In the genomic region with DNA sequence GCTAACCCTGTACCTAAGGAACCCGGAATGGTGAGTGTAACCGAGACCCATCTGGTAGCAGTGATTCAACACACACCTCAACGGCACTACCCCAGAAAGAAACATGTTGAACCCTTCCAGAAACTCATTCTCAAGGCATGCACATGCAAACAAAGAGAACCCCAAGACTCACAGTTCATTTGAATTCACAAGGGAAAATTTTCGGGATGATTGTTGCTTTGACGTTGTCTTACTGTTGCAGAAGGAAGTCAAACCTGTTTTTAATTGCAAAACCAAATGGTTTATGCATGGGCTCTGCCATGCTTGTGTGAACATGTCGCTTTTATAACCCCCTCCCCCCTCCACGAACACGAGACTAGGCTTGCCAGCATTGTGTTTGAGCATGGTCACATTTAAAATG, we compare ENCODE assay signal across 1 cellular context.
TF ChIP-seq lines count a peak whose summit lies in the region.

No MANE protein-coding gene starts in this region.

TF ChIP-seq in GM23338, 12 proteins besides CTCF, POLR2A, EP300 and RAD21 (continued from another document):
- TF ChIP-seq, protein P1, sequence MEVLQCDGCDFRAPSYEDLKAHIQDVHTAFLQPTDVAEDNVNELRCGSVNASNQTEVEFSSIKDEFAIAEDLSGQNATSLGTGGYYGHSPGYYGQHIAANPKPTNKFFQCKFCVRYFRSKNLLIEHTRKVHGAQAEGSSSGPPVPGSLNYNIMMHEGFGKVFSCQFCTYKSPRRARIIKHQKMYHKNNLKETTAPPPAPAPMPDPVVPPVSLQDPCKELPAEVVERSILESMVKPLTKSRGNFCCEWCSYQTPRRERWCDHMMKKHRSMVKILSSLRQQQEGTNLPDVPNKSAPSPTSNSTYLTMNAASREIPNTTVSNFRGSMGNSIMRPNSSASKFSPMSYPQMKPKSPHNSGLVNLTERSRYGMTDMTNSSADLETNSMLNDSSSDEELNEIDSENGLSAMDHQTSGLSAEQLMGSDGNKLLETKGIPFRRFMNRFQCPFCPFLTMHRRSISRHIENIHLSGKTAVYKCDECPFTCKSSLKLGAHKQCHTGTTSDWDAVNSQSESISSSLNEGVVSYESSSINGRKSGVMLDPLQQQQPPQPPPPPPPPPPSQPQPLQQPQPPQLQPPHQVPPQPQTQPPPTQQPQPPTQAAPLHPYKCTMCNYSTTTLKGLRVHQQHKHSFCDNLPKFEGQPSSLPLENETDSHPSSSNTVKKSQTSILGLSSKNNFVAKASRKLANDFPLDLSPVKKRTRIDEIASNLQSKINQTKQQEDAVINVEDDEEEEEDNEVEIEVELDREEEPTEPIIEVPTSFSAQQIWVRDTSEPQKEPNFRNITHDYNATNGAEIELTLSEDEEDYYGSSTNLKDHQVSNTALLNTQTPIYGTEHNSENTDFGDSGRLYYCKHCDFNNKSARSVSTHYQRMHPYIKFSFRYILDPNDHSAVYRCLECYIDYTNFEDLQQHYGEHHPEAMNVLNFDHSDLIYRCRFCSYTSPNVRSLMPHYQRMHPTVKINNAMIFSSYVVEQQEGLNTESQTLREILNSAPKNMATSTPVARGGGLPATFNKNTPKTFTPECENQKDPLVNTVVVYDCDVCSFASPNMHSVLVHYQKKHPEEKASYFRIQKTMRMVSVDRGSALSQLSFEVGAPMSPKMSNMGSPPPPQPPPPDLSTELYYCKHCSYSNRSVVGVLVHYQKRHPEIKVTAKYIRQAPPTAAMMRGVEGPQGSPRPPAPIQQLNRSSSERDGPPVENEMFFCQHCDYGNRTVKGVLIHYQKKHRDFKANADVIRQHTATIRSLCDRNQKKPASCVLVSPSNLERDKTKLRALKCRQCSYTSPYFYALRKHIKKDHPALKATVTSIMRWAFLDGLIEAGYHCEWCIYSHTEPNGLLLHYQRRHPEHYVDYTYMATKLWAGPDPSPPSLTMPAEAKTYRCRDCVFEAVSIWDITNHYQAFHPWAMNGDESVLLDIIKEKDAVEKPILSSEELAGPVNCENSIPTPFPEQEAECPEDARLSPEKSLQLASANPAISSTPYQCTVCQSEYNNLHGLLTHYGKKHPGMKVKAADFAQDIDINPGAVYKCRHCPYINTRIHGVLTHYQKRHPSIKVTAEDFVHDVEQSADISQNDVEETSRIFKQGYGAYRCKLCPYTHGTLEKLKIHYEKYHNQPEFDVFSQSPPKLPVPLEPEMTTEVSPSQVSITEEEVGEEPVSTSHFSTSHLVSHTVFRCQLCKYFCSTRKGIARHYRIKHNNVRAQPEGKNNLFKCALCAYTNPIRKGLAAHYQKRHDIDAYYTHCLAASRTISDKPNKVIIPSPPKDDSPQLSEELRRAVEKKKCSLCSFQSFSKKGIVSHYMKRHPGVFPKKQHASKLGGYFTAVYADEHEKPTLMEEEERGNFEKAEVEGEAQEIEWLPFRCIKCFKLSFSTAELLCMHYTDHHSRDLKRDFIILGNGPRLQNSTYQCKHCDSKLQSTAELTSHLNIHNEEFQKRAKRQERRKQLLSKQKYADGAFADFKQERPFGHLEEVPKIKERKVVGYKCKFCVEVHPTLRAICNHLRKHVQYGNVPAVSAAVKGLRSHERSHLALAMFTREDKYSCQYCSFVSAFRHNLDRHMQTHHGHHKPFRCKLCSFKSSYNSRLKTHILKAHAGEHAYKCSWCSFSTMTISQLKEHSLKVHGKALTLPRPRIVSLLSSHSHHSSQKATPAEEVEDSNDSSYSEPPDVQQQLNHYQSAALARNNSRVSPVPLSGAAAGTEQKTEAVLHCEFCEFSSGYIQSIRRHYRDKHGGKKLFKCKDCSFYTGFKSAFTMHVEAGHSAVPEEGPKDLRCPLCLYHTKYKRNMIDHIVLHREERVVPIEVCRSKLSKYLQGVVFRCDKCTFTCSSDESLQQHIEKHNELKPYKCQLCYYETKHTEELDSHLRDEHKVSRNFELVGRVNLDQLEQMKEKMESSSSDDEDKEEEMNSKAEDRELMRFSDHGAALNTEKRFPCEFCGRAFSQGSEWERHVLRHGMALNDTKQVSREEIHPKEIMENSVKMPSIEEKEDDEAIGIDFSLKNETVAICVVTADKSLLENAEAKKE (CRISPR knock-in tag; IDR thresholded peaks at IDR 0.05) = no peak
